Comparison of ENCODE assay signal across 9 cellular contexts in genomic region chr12:66861157-66861750, GRCh38.
DNase-seq lines count a peak whose midpoint lies in the region; ATAC-seq, FAIRE-seq and TF ChIP-seq lines count a peak whose summit lies in the region.
"Had no signal": no experiment of that assay in that cellular context is flagged by ENCODE, and none has a peak within 500 bp of the region (broad histone marks: within the 10 kb centered on the region; RNA-seq: fewer than 3 reads in every experiment).

No MANE protein-coding gene starts in this region.

- H2BK120ac ChIP-seq in H1 (replicated peaks; ENCODE audit: low read depth, low read length) = no peak overlapping the region

- ATAC-seq in HG02970 (IDR thresholded peaks at IDR 0.05; ENCODE audit: low FRiP score, unreplicated experiment) (peak; percentile 76), mucosa of descending colon (peak; percentile 67)
- no peak for ATAC-seq in activated CD8-positive, alpha-beta T cell treated with anti-CD3 and anti-CD28 coated beads for 36 hours

- no peak for TF ChIP-seq POLR2A in H1 (IDR thresholded peaks at IDR 0.05; ENCODE audit: control extremely low read depth in 1 of 2, low read depth in 2 of 2, low read length in 2 of 2)

- H3K4me3 ChIP-seq in H1 (ENCODE audit: extremely low read depth in 1 of 4, insufficient read depth in 2 of 4, low read depth in 3 of 4, low read length in 4 of 4) = no peak overlapping the region
- H3K4me3 ChIP-seq in mucosa of descending colon = no peak overlapping the region
- H3K4me3 ChIP-seq: skin epidermis had no signal

- peaks cover 17% of the 10 kb centered on the region for H3K4me1 Mint-ChIP-seq in activated CD8-positive, alpha-beta T cell treated with anti-CD3 and anti-CD28 coated beads for 36 hours (ENCODE audit: low read depth)

- H3K27me3 Mint-ChIP-seq in activated CD8-positive, alpha-beta T cell treated with anti-CD3 and anti-CD28 coated beads for 36 hours = peaks cover 4% of the 10 kb centered on the region

- intact Hi-C loops in activated CD8-positive, alpha-beta T cell treated with anti-CD3 and anti-CD28 coated beads for 36 hours (cut with micrococcal nuclease) = loop anchor here (5.0 kb wide), 1 partner anchor 149 kb away; no protein-coding TSS in a partner anchor
- intact Hi-C loops in mucosa of descending colon (cut with DNase I, micrococcal nuclease) = no loop called here

- TF ChIP-seq RAD21 in H1 (IDR thresholded peaks at IDR 0.05 in 1 of 2, conservative IDR thresholded peaks at IDR 0.05 in 1 of 2; ENCODE audit: low read depth in 2 of 2, low read length in 2 of 2) = peak; percentile 88

- no peaks in the 10 kb centered on the region for H3K9me3 Mint-ChIP-seq in activated CD8-positive, alpha-beta T cell treated with anti-CD3 and anti-CD28 coated beads for 36 hours

- no peaks in the 10 kb centered on the region for H3K36me3 Mint-ChIP-seq in activated CD8-positive, alpha-beta T cell treated with anti-CD3 and anti-CD28 coated beads for 36 hours (ENCODE audit: low read depth)

- H2BK5ac ChIP-seq in H1 (ENCODE audit: low read depth, low read length) = no peak overlapping the region

- no peak overlapping the region for H3K23ac ChIP-seq in H1 (ENCODE audit: insufficient read length)

- peak; percentile 97 for TF ChIP-seq CTCF in activated CD8-positive, alpha-beta T cell treated with anti-CD3 and anti-CD28 coated beads for 36 hours (IDR thresholded peaks at IDR 0.05)
- TF ChIP-seq CTCF in H1 (IDR thresholded peaks at IDR 0.05; ENCODE audit: control extremely low read depth in 1 of 3, insufficient read depth in 1 of 3, low read depth in 1 of 3, low read length in 3 of 3) = peak; percentile 58 to 82 (median 81)
- TF ChIP-seq CTCF in mucosa of descending colon (IDR thresholded peaks at IDR 0.05) = peak; percentile 83

- H3K27ac ChIP-seq in H1 (ENCODE audit: low read depth, low read length) = no peak overlapping the region
- H3K27ac ChIP-seq: skin epidermis had no signal

- H2BK15ac ChIP-seq in H1 (ENCODE audit: low read length) = no peak overlapping the region

- no peaks in the 10 kb centered on the region for H3K36me3 ChIP-seq in H1 (ENCODE audit: control insufficient read depth in 2 of 4, insufficient read depth in 4 of 4, low read length in 3 of 4)
- no peaks in the 10 kb centered on the region for H3K36me3 ChIP-seq in mucosa of descending colon (ENCODE audit: low read depth)

- H2BK20ac ChIP-seq in H1 (ENCODE audit: low read length) = no peak overlapping the region

- no peak overlapping the region for H3K14ac ChIP-seq in H1 (ENCODE audit: insufficient read length)

- FAIRE-seq in H1 (lab: Jason Lieb, UNC) = peak; percentile 72

- H2AFZ ChIP-seq in H1 (ENCODE audit: low read length) = no peak overlapping the region

- no peak overlapping the region for H3K4me3 Mint-ChIP-seq in activated CD8-positive, alpha-beta T cell treated with anti-CD3 and anti-CD28 coated beads for 36 hours

- H4K5ac ChIP-seq in H1 (ENCODE audit: insufficient read length, low read depth, low read length) = no peak overlapping the region

- no peak overlapping the region for H3K18ac ChIP-seq in H1 (ENCODE audit: extremely low read depth, low read length)

- H3K23me2 ChIP-seq in H1 (ENCODE audit: low read depth, low read length) = no peaks in the 10 kb centered on the region; the same call in 1 of the 2 replicates

- no peaks in the 10 kb centered on the region for H4K20me1 ChIP-seq in H1 (replicated peaks in 1 of 2; ENCODE audit: control insufficient read depth in 1 of 2, insufficient read depth in 2 of 2, low read length in 2 of 2)

- H3K4me2 ChIP-seq in H1 (ENCODE audit: insufficient read depth in 1 of 2, low read depth in 2 of 2, low read length in 2 of 2) = no peak overlapping the region

- no peaks in the 10 kb centered on the region for H3K27me3 ChIP-seq in H1 (replicated peaks in 1 of 4; ENCODE audit: control insufficient read depth in 3 of 4, extremely low read depth in 1 of 4, insufficient read depth in 3 of 4, low read length in 3 of 4)

- no peak overlapping the region for H2AK5ac ChIP-seq in H1 (ENCODE audit: low read depth, low read length)

- POLR2A ChIA-PET in activated CD8-positive, alpha-beta T cell treated with anti-CD3 and anti-CD28 coated beads for 36 hours (lab: Charles Lee) = no interaction called here
- POLR2A ChIA-PET in H1 (lab: Charles Lee; ENCODE audit: partially characterized antibody) = no interaction called here

- no peak overlapping the region for H4K8ac ChIP-seq in H1 (ENCODE audit: extremely low read depth, insufficient read depth, low read length)

- H3K9ac ChIP-seq in H1 (replicated peaks in 1 of 4; ENCODE audit: extremely low read depth in 1 of 4, low read depth in 3 of 4, low read length in 3 of 4) = no peak overlapping the region

- no peak overlapping the region for H2BK12ac ChIP-seq in H1 (ENCODE audit: low read depth, low read length)

- no peaks in the 10 kb centered on the region for H3K9me3 ChIP-seq in H1 (ENCODE audit: insufficient read depth in 2 of 2, low read depth in 1 of 2, low read length in 1 of 2)
- no peaks in the 10 kb centered on the region for H3K9me3 ChIP-seq in mucosa of descending colon

- H3K79me2 ChIP-seq in H1 (ENCODE audit: control insufficient read depth in 1 of 2, insufficient read depth in 2 of 2, low read length in 2 of 2) = no peaks in the 10 kb centered on the region

- peak; percentile 71 for DNase-seq in DMS 273 (lab: John Stamatoyannopoulos, UW; ENCODE audit: unreplicated experiment)
- no peak for DNase-seq in DMS 273 treated with DMSO at 0.1 percent for 48 hours (lab: John Stamatoyannopoulos, UW)
- peak; percentile 42 for DNase-seq in NCI-H226
- peak; percentile 76 for DNase-seq in activated CD8-positive, alpha-beta T cell treated with anti-CD3 and anti-CD28 coated beads for 36 hours
- peak; percentile 3 to 77 for DNase-seq in H1 (ENCODE audit: low read depth in 1 of 2, low spot score in 2 of 2)
- DNase-seq in mucosa of descending colon = peak in 2 of 3 donors; percentile 64 to 80
- peak; percentile 48 for DNase-seq in stimulated activated CD8-positive, alpha-beta memory T cell treated with anti-CD3 and anti-CD28 coated beads, Interleukin-4, amount 100 ng/mL, for 24 hours (ENCODE audit: low read depth)

- H3K4ac ChIP-seq in H1 (replicated peaks; ENCODE audit: insufficient read length, low read depth, low read length) = no peak overlapping the region

- CTCF ChIA-PET in activated CD8-positive, alpha-beta T cell treated with anti-CD3 and anti-CD28 coated beads for 36 hours (lab: Charles Lee) = interaction anchor here (0.6 to 3.9 kb wide), 18 partner anchors 9 to 591 kb away, joined by 3 to 26 read pairs (median 4); no protein-coding TSS in a partner anchor
- CTCF ChIA-PET in H1 (lab: Charles Lee; ENCODE audit: partially characterized antibody) = interaction anchor here (0.6 to 4.4 kb wide), 21 partner anchors 10 to 589 kb away, joined by 3 to 37 read pairs (median 4); no protein-coding TSS in a partner anchor

- no peak overlapping the region for H3K27ac Mint-ChIP-seq in activated CD8-positive, alpha-beta T cell treated with anti-CD3 and anti-CD28 coated beads for 36 hours

- no peak overlapping the region for H4K91ac ChIP-seq in H1 (replicated peaks; ENCODE audit: insufficient read length, low read length)

- H3K4me1 ChIP-seq in H1 (replicated peaks in 1 of 4; ENCODE audit: control insufficient read depth in 3 of 4, insufficient read depth in 4 of 4, low read length in 3 of 4) = no peaks in the 10 kb centered on the region
- H3K4me1 ChIP-seq in mucosa of descending colon (ENCODE audit: low read depth) = no peaks in the 10 kb centered on the region

- 34% methylated on average over 3 of the region's 3 CpGs; no CpG with 5 or more reads in 1 of the 2 experiments for WGBS in H1 (ENCODE audit: extremely low coverage in 1 of 2, insufficient coverage in 1 of 2, insufficient read length in 1 of 2, insufficient replicate concordance in 2 of 2, low coverage in 1 of 2, low lambda C conversion rate in 2 of 2, missing lambda C conversion rate in 1 of 2), 2 experiments

- H3K79me1 ChIP-seq in H1 (ENCODE audit: low read depth, low read length) = no peaks in the 10 kb centered on the region

- no peak overlapping the region for H3K56ac ChIP-seq in H1 (replicated peaks; ENCODE audit: insufficient read length, low read depth, low read length)

- no peak for TF ChIP-seq EP300 in H1 (IDR thresholded peaks at IDR 0.05; ENCODE audit: borderline replicate concordance in 1 of 2, low read depth in 2 of 2, low read length in 2 of 2)

TF ChIP-seq in H1, 55 proteins besides CTCF, POLR2A, EP300 and RAD21:
- TF ChIP-seq TBP (IDR thresholded peaks at IDR 0.05; ENCODE audit: low read depth, low read length) = no peak
- TF ChIP-seq KDM5A (IDR thresholded peaks at IDR 0.05; ENCODE audit: low read length) = no peak
- no peak for TF ChIP-seq RBBP5 (IDR thresholded peaks at IDR 0.05; ENCODE audit: borderline replicate concordance, low read depth, low read length)
- TF ChIP-seq CHD2 (IDR thresholded peaks at IDR 0.05; ENCODE audit: low read length) = no peak
- TF ChIP-seq SAP30 (IDR thresholded peaks at IDR 0.05; ENCODE audit: insufficient read depth, insufficient replicate concordance, low read length) = no peak
- no peak for TF ChIP-seq NANOG (IDR thresholded peaks at IDR 0.05; ENCODE audit: insufficient read depth, low read depth, low read length, poor library complexity, severe bottlenecking)
- TF ChIP-seq KDM1A (IDR thresholded peaks at IDR 0.05; ENCODE audit: borderline replicate concordance, low read length) = no peak
- no peak for TF ChIP-seq SIX5 (IDR thresholded peaks at IDR 0.05; ENCODE audit: low read depth, low read length)
- no peak for TF ChIP-seq BRCA1 (IDR thresholded peaks at IDR 0.05; ENCODE audit: low read depth, low read length)
- TF ChIP-seq CEBPB (IDR thresholded peaks at IDR 0.05; ENCODE audit: low read depth, low read length) = no peak
- TF ChIP-seq MAX (IDR thresholded peaks at IDR 0.05) = no peak; the same call in 1 of the 2 replicates
- no peak for TF ChIP-seq ATF2 (IDR thresholded peaks at IDR 0.05; ENCODE audit: low read length)
- no peak for TF ChIP-seq BCL11A (IDR thresholded peaks at IDR 0.05; ENCODE audit: low read depth in 2 of 2, low read length in 2 of 2)
